Comparison of ENCODE assay signal across 9 cellular contexts in genomic region chr16:53056528-53056881, GRCh38. TPM values are rescaled to one million over a fixed set of nuclear protein-coding genes. Genes with fewer than 3 reads are reported as not detected.
DNase-seq lines count a peak whose midpoint lies in the region; ATAC-seq and TF ChIP-seq lines count a peak whose summit lies in the region.
"Had no signal": no experiment of that assay in that cellular context is flagged by ENCODE, and none has a peak within 500 bp of the region (broad histone marks: within the 10 kb centered on the region; RNA-seq: fewer than 3 reads in every experiment).

No MANE protein-coding gene starts in this region.

- POLR2A ChIA-PET in activated CD4-positive, alpha-beta T cell treated with anti-CD3 and anti-CD28 coated beads, Interleukin-2, amount 10 ng/mL, durations not matched to agents 7 days and 5 days (lab: Charles Lee), result no interaction called here

- H3K9me3 Mint-ChIP-seq in activated CD4-positive, alpha-beta T cell treated with anti-CD3 and anti-CD28 coated beads, Interleukin-2, amount 10 ng/mL, durations not matched to agents 7 days and 5 days, result no peaks in the 10 kb centered on the region

- 59 to 75% methylated on average over 6 of the region's 6 CpGs for WGBS in esophagus squamous epithelium, 2 donors

- H3K4me3 ChIP-seq in GM06990 (replicated peaks; ENCODE audit: low read depth, low read length) (peak overlapping the region; percentile 70), esophagus squamous epithelium (peak overlapping the region in 1 of 4 donors; percentile 89)

- TF ChIP-seq CTCF in GM06990 (IDR thresholded peaks at IDR 0.05; ENCODE audit: insufficient read depth, low read length, poor library complexity, severe bottlenecking) (no peak), esophagus squamous epithelium (IDR thresholded peaks at IDR 0.05) (no peak)

- intact Hi-C loops in esophagus squamous epithelium (cut with DNase I), result loop anchor here (10.0 kb wide), 1 partner anchor 78 kb away; no protein-coding TSS in a partner anchor

- H3K27ac ChIP-seq in esophagus squamous epithelium, result peak overlapping the region in 3 of 4 donors; percentile 92 to 95 (median 94)

- no peak for DNase-seq in GM06990 (ENCODE audit: extremely low read depth, insufficient read length)
- DNase-seq in RKO (ENCODE audit: low spot score), result peak; percentile 56
- DNase-seq in esophagus squamous epithelium (lab: John Stamatoyannopoulos, UW), result no peak
- DNase-seq in pulmonary artery endothelial cell (ENCODE audit: low read depth, low spot score), result peak; percentile 33
- no peak for DNase-seq in stimulated activated CD4-positive, alpha-beta T cell treated with anti-CD3 and anti-CD28 coated beads, Interleukin-4, amount 100 ng/mL, for 24 hours
- DNase-seq in NCI-H510A (lab: John Stamatoyannopoulos, UW), result no peak
- DNase-seq in activated CD4-positive, alpha-beta T cell treated with anti-CD3 and anti-CD28 coated beads, Interleukin-2, amount 10 ng/mL, durations not matched to agents 7 days and 5 days, result no peak
- DNase-seq: NCI-H446 treated with DMSO at 0.1 percent for 48 hours had no signal

- no peaks in the 10 kb centered on the region for H3K9me3 ChIP-seq in esophagus squamous epithelium

- no peak overlapping the region for H3K4me3 Mint-ChIP-seq in activated CD4-positive, alpha-beta T cell treated with anti-CD3 and anti-CD28 coated beads, Interleukin-2, amount 10 ng/mL, durations not matched to agents 7 days and 5 days

- no peaks in the 10 kb centered on the region for H3K27me3 Mint-ChIP-seq in activated CD4-positive, alpha-beta T cell treated with anti-CD3 and anti-CD28 coated beads, Interleukin-2, amount 10 ng/mL, durations not matched to agents 7 days and 5 days

- H3K36me3 Mint-ChIP-seq in activated CD4-positive, alpha-beta T cell treated with anti-CD3 and anti-CD28 coated beads, Interleukin-2, amount 10 ng/mL, durations not matched to agents 7 days and 5 days (ENCODE audit: low read depth), result no peaks in the 10 kb centered on the region

- CTCF ChIA-PET in activated CD4-positive, alpha-beta T cell treated with anti-CD3 and anti-CD28 coated beads, Interleukin-2, amount 10 ng/mL, durations not matched to agents 7 days and 5 days (lab: Charles Lee), result interaction anchor here (0.8 to 2.8 kb wide), 2 partner anchors 9 to 213 kb away, joined by 3 to 22 read pairs; no protein-coding TSS in a partner anchor

- H3K4me1 Mint-ChIP-seq in activated CD4-positive, alpha-beta T cell treated with anti-CD3 and anti-CD28 coated beads, Interleukin-2, amount 10 ng/mL, durations not matched to agents 7 days and 5 days, result peaks cover 54% of the 10 kb centered on the region

- no peak for TF ChIP-seq POLR2A in esophagus squamous epithelium (IDR thresholded peaks at IDR 0.05)

- H3K36me3 ChIP-seq in GM06990 (ENCODE audit: control insufficient read depth, insufficient read depth, low read length) (no peaks in the 10 kb centered on the region; the same call in 1 of the 2 replicates), esophagus squamous epithelium (no peaks in the 10 kb centered on the region)

- peaks cover 13 to 78% (median 22%) of the 10 kb centered on the region in 3 donors for H3K4me1 ChIP-seq in esophagus squamous epithelium

- H3K27me3 ChIP-seq in GM06990 (replicated peaks; ENCODE audit: control insufficient read depth, insufficient read depth, low read length) (no peaks in the 10 kb centered on the region), esophagus squamous epithelium (no peaks in the 10 kb centered on the region)

- no peak for ATAC-seq in HG03378 (IDR thresholded peaks at IDR 0.05; ENCODE audit: unreplicated experiment)

- no peak overlapping the region for H3K27ac Mint-ChIP-seq in activated CD4-positive, alpha-beta T cell treated with anti-CD3 and anti-CD28 coated beads, Interleukin-2, amount 10 ng/mL, durations not matched to agents 7 days and 5 days

RNA-seq across cellular contexts. Expression of gene CHD9, which starts 1.7 kb away (rescaled TPM):
- total RNA-seq in esophagus squamous epithelium (10 to 100 TPM; 29.0 to 68.5 (median 37.3) TPM), pulmonary artery endothelial cell (31.5 and 45.4 TPM in 2 replicates)
- total RNA-seq in activated CD4-positive, alpha-beta T cell treated with anti-CD3 and anti-CD28 coated beads, Interleukin-2, amount 10 ng/mL, durations not matched to agents 7 days and 5 days, result 10 to 100 TPM; 20.5 to 23.9 TPM

RNA-seq across cellular contexts. Expression of gene CHD9NB, which starts 3.8 kb away (rescaled TPM):
- total RNA-seq in esophagus squamous epithelium (1 to 10 TPM; 1.9 to 3.0 (median 2.1) TPM), pulmonary artery endothelial cell (0.53 and 1.3 TPM in 2 replicates)
- total RNA-seq in activated CD4-positive, alpha-beta T cell treated with anti-CD3 and anti-CD28 coated beads, Interleukin-2, amount 10 ng/mL, durations not matched to agents 7 days and 5 days, result under 1 TPM; 0.15 to 0.27 TPM

Comparison
In these comparisons a context has a peak if more than half of its experiments do, and no peak if none do; other contexts are left out.
1. DNase-seq: peak in RKO (single experiment) and pulmonary artery endothelial cell (single experiment); none in GM06990 (single experiment), esophagus squamous epithelium (single experiment), stimulated activated CD4-positive, alpha-beta T cell treated with anti-CD3 and anti-CD28 coated beads, Interleukin-4, amount 100 ng/mL, for 24 hours (single experiment), NCI-H510A (single experiment) and activated CD4-positive, alpha-beta T cell treated with anti-CD3 and anti-CD28 coated beads, Interleukin-2, amount 10 ng/mL, durations not matched to agents 7 days and 5 days (single experiment).